In the genomic region with DNA sequence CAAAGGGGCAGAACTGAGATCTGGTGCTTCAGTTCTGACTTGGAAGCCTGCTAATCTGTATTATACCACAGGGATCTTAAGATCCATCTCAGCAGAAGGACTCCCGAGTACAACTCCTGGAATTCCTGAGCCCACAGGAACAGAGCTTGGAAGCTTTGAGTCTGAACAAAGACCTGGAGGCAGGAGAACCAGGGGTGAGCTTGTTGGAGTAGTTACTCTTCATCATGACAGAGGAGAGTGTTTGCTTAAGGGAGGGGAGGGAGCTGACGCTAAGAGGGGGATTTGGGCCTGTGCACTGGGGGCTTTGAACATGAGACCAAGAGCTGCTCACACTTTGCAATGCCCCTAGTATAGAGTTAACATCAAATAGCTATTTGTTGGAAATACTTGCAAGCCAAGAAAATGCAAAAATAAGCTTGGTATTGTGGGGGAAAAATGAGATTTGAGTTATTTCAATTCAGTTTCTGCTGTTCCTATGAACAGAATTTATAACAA, we compare ENCODE assay signal across 29 cellular contexts. TPM values are rescaled to one million over a fixed set of nuclear protein-coding genes. Genes with fewer than 3 reads are reported as not detected.
DNase-seq lines count a peak whose midpoint lies in the region; ATAC-seq, FAIRE-seq and TF ChIP-seq lines count a peak whose summit lies in the region.
"Had no signal": no experiment of that assay in that cellular context is flagged by ENCODE, and none has a peak within 500 bp of the region (broad histone marks: within the 10 kb centered on the region; RNA-seq: fewer than 3 reads in every experiment).

No MANE protein-coding gene starts in this region.

- no peaks in the 10 kb centered on the region for H3F3A ChIP-seq in GM23338 (replicated peaks; ENCODE audit: low read depth)
- H3F3A ChIP-seq in neural progenitor cell (ENCODE audit: low read depth): no peaks in the 10 kb centered on the region

- BruUV-seq in K562 (replicated peaks; lab: Mats Ljungman, UMichigan): no TSS peak

- H3K4me3 ChIP-seq in GM23338 (no peak overlapping the region), K562 (no peak overlapping the region), neural progenitor cell (no peak overlapping the region)
- H3K4me3 ChIP-seq: GM12878 had no signal

- no peaks in the 10 kb centered on the region for H3K36me3 Mint-ChIP-seq in GM23338 (ENCODE audit: low read depth)
- no peaks in the 10 kb centered on the region for H3K36me3 Mint-ChIP-seq in neural progenitor cell
- H3K36me3 Mint-ChIP-seq: CD8-positive, alpha-beta T cell had no signal

- H3K27ac Mint-ChIP-seq in GM23338 (no peak overlapping the region), neural progenitor cell (no peak overlapping the region)
- H3K27ac Mint-ChIP-seq: CD8-positive, alpha-beta T cell; T-helper 1 cell treated with Interleukin-12 subunit alpha and Interleukin-12 subunit beta and Interleukin-4 antibody, amounts not matched to agents 30 μg/mL and 1 μg/mL, for 36 hours had no signal

- DNase-seq in GM23338 (ENCODE audit: low spot score): no peak
- peak; percentile 49 for DNase-seq in NCI-H2029 (lab: John Stamatoyannopoulos, UW)
- DNase-seq in K562 (ENCODE audit: extremely low read depth in 1 of 4, low spot score in 3 of 4): no peak
- peak; percentile 31 for DNase-seq in neural progenitor cell (ENCODE audit: low spot score)
- no peak for DNase-seq in NCI-H1694 treated with DMSO at 0.1 percent for 48 hours (lab: John Stamatoyannopoulos, UW)
- no peak for DNase-seq in middle frontal gyrus (ENCODE audit: extremely low spot score, low spot score)
- DNase-seq in C1 segment of cervical spinal cord (lab: John Stamatoyannopoulos, UW): no peak
- DNase-seq: Caco-2; CD8-positive, alpha-beta T cell; DMS 273 treated with DMSO at 0.1 percent for 48 hours; DMS79; EL; GDM1; IMR-90; NCI-H1048; NCI-H1436; NCI-H187 treated with DMSO at 0.1 percent for 48 hours; NCI-H2171 treated with DMSO at 0.1 percent for 48 hours; NCI-H446; NK-92 treated with Interleukin-12 subunit alpha and Interleukin-12 subunit beta, amount 100 ng/mL, for 24 hours; PC-3; SK-N-SH; SW 1271 had no signal

- H3K27ac ChIP-seq in GM23338 (ENCODE audit: low read depth) (no peak overlapping the region), K562 (ENCODE audit: extremely low read depth, low read depth, low read length) (no peak overlapping the region), neural progenitor cell (no peak overlapping the region)
- H3K27ac ChIP-seq: C4-2B, KMS-11 had no signal

- no peak overlapping the region for H3K4me2 ChIP-seq in GM23338
- H3K4me2 ChIP-seq in K562 (ENCODE audit: insufficient read depth, low read length): no peak overlapping the region
- H3K4me2 ChIP-seq in neural progenitor cell: no peak overlapping the region
- H3K4me2 ChIP-seq: KMS-11, SK-N-SH had no signal

- H3K9ac ChIP-seq in K562 (ENCODE audit: insufficient read depth in 1 of 2, low read depth in 2 of 2, low read length in 2 of 2): no peak overlapping the region
- H3K9ac ChIP-seq in neural progenitor cell: no peak overlapping the region
- H3K9ac ChIP-seq: KMS-11, SK-N-SH had no signal

- FAIRE-seq in K562 (lab: Jason Lieb, UNC): no peak
- FAIRE-seq: GM12878, H54 had no signal

- H3K36me3 ChIP-seq in GM23338 (ENCODE audit: insufficient read depth) (no peaks in the 10 kb centered on the region), K562 (ENCODE audit: control insufficient read depth, insufficient read depth, low read length) (no peaks in the 10 kb centered on the region), neural progenitor cell (no peaks in the 10 kb centered on the region)

- H2AFZ ChIP-seq in GM23338 (no peak overlapping the region), K562 (ENCODE audit: low read depth, low read length) (no peak overlapping the region), neural progenitor cell (replicated peaks) (no peak overlapping the region)

- CTCF ChIA-PET in K562 (lab: Yijun Ruan, JAX; ENCODE audit: low intra/inter-chr PET ratio): no interaction called here

- H3K9me2 ChIP-seq in GM23338 (ENCODE audit: insufficient read depth): peaks cover 4% of the 10 kb centered on the region; the same call in 1 of the 2 replicates
- H3K9me2 ChIP-seq: SK-N-SH had no signal

- intact Hi-C loops in K562 (cut with micrococcal nuclease): no loop called here

- H3K79me2 ChIP-seq in GM23338 (replicated peaks; ENCODE audit: insufficient read depth) (no peaks in the 10 kb centered on the region), K562 (ENCODE audit: control insufficient read depth, insufficient read depth, low read length) (no peaks in the 10 kb centered on the region), neural progenitor cell (ENCODE audit: low read depth) (no peaks in the 10 kb centered on the region)

- no peak for TF ChIP-seq POLR2A in K562 (conservative IDR thresholded peaks at IDR 0.05)

- H3K4me1 ChIP-seq in GM23338 (ENCODE audit: insufficient read depth) (peaks cover 20% of the 10 kb centered on the region; the same call in 1 of the 2 replicates), K562 (replicated peaks in 1 of 2; ENCODE audit: control insufficient read depth in 2 of 2, insufficient read depth in 2 of 2, low read length in 2 of 2) (no peaks in the 10 kb centered on the region), neural progenitor cell (peaks cover 19% of the 10 kb centered on the region)
- H3K4me1 ChIP-seq: Caco-2 had no signal

- POLR2A ChIA-PET in K562 (lab: Yijun Ruan, JAX): interaction anchor here (0.6 to 0.7 kb wide), 2 partner anchors 17 to 515 kb away, joined by 4 read pairs; no protein-coding TSS in a partner anchor

- no peak overlapping the region for H3K4me3 Mint-ChIP-seq in GM23338
- no peak overlapping the region for H3K4me3 Mint-ChIP-seq in neural progenitor cell
- H3K4me3 Mint-ChIP-seq: CD8-positive, alpha-beta T cell; T-helper 1 cell treated with Interleukin-12 subunit alpha and Interleukin-12 subunit beta and Interleukin-4 antibody, amounts not matched to agents 30 μg/mL and 1 μg/mL, for 36 hours had no signal

- ATAC-seq in GM23338: no peak
- ATAC-seq in K562: no peak
- ATAC-seq: CD8-positive, alpha-beta T cell; GM12878; PC-3 had no signal

- no peaks in the 10 kb centered on the region for H3K9me3 ChIP-seq in K562 (replicated peaks; ENCODE audit: control insufficient read depth, insufficient read depth, low read depth, low read length)
- H3K9me3 ChIP-seq in neural progenitor cell (ENCODE audit: low read depth): no peaks in the 10 kb centered on the region
- H3K9me3 ChIP-seq: Caco-2, SK-N-SH had no signal

- H3K4me1 Mint-ChIP-seq in GM23338: peaks cover 30% of the 10 kb centered on the region
- H3K4me1 Mint-ChIP-seq in neural progenitor cell: peaks cover 48% of the 10 kb centered on the region

- no peaks in the 10 kb centered on the region for H3K9me1 ChIP-seq in K562 (ENCODE audit: control insufficient read depth, insufficient read depth, low read length)

- in situ Hi-C loops in K562 (cut with MboI): no loop called here

- WGBS in K562 (ENCODE audit: insufficient coverage, low coverage, missing lambda C conversion rate): 0% methylated on average over 2 of the region's 2 CpGs

- H3K27me3 Mint-ChIP-seq in GM23338 (ENCODE audit: insufficient read depth, low read depth, poor library complexity) (peaks cover 17% of the 10 kb centered on the region), neural progenitor cell (ENCODE audit: insufficient read depth, low read depth) (peaks cover 7% of the 10 kb centered on the region)

- no peaks in the 10 kb centered on the region for H3K9me3 Mint-ChIP-seq in GM23338
- no peaks in the 10 kb centered on the region for H3K9me3 Mint-ChIP-seq in neural progenitor cell
- H3K9me3 Mint-ChIP-seq: CD8-positive, alpha-beta T cell; T-helper 1 cell treated with Interleukin-12 subunit alpha and Interleukin-12 subunit beta and Interleukin-4 antibody, amounts not matched to agents 30 μg/mL and 1 μg/mL, for 36 hours had no signal

- H4K20me1 ChIP-seq in GM23338 (replicated peaks; ENCODE audit: insufficient read depth) (no peaks in the 10 kb centered on the region), K562 (replicated peaks; ENCODE audit: control insufficient read depth, insufficient read depth, low read length) (no peaks in the 10 kb centered on the region; the same call in 1 of the 2 replicates), neural progenitor cell (ENCODE audit: low read depth) (no peaks in the 10 kb centered on the region)

- TF ChIP-seq CTCF in GM23338 (conservative IDR thresholded peaks at IDR 0.05; ENCODE audit: low read depth in 2 of 2) (no peak), K562 (IDR thresholded peaks at IDR 0.05 in 2 of 3, conservative IDR thresholded peaks at IDR 0.05 in 1 of 3; ENCODE audit: insufficient read depth in 2 of 3, low read depth in 1 of 3, low read length in 3 of 3) (no peak), neural progenitor cell (IDR thresholded peaks at IDR 0.05) (no peak)

- no peak for TF ChIP-seq RAD21 in K562 (CRISPR knock-in tag; conservative IDR thresholded peaks at IDR 0.05 in 1 of 2, IDR thresholded peaks at IDR 0.05 in 1 of 2)

- H3K27me3 ChIP-seq in GM23338 (ENCODE audit: insufficient read depth) (no peaks in the 10 kb centered on the region), K562 (ENCODE audit: control insufficient read depth in 2 of 2, insufficient read depth in 2 of 2, low read length in 2 of 2) (peaks cover 0 to 8% of the 10 kb centered on the region in 2 experiments; a peak in 2 of 5 replicates), neural progenitor cell (no peaks in the 10 kb centered on the region)

- TF ChIP-seq EP300 in K562 (IDR thresholded peaks at IDR 0.05; ENCODE audit: low read length): no peak

TF ChIP-seq in K562, 482 proteins besides CTCF, POLR2A, EP300 and RAD21 (continues in another document):
- TF ChIP-seq DIDO1 (tag; IDR thresholded peaks at IDR 0.05; ENCODE audit: low read depth): no peak

RNA-seq across cellular contexts. Expression of a gene that starts 41.1 kb away (rescaled TPM):
- 0.89 and 1.6 TPM in 2 replicates for total RNA-seq in GM23338 (2014; rRNA removed; shearing (Covaris generic))
- polyA plus RNA-seq in GM23338 (2016; fragmentation: Nextera tagmentation; extraction: Ambion mirVana): 2.0 and 2.2 TPM in 2 replicates
- not detected in 2 replicates for total RNA-seq in K562 (2011; cell fraction: chromatin; rRNA removed; ENCODE audit: low replicate concordance)
- not detected in 2 replicates for total RNA-seq in K562 (2011; cell fraction: nucleolus; rRNA removed)
- not detected in 2 replicates for total RNA-seq in K562 (2011; cell fraction: nucleoplasm; rRNA removed)
- total RNA-seq in K562 (2014; rRNA removed): not detected in 2 replicates
- total RNA-seq in K562 (2014; rRNA removed; fragmentation: Illumina TruSeq; extraction: Trizol): not detected in 2 replicates
- total RNA-seq in K562 (2015; rRNA removed; fragmentation: Illumina TruSeq; extraction: Trizol): not detected in 2 replicates
- total RNA-seq in K562 (2021): not detected in 2 replicates
- not detected in 2 replicates for polyA plus RNA-seq in K562 (2011; rRNA removed)
- not detected in 2 replicates for polyA plus RNA-seq in K562 (2011; cell fraction: cytosol; rRNA removed)
- not detected in 2 replicates for polyA plus RNA-seq in K562 (2011; cell fraction: nucleus; rRNA removed)
- not detected in 2 replicates for polyA plus RNA-seq in K562 (2012)
- not detected in 2 replicates for polyA plus RNA-seq in K562 (2014; fragmentation: Illumina TruSeq; extraction: Trizol)
- polyA plus RNA-seq in K562 (2014; fragmentation: Nextera tagmentation; extraction: Ambion mirVana): not detected
- polyA plus RNA-seq in K562 (2014; rRNA removed): not detected in 2 replicates
- polyA minus RNA-seq in K562 (2011; rRNA and poly(A)+ RNA removed): not detected in 2 replicates
- polyA minus RNA-seq in K562 (2011; cell fraction: cytosol; rRNA and poly(A)+ RNA removed): not detected in 2 replicates
- not detected in 2 replicates for polyA minus RNA-seq in K562 (2011; cell fraction: nucleus; rRNA and poly(A)+ RNA removed)
- 0.09 and 0.34 TPM in 2 replicates for total RNA-seq in neural progenitor cell (ENCODE audit: low replicate concordance)
- total RNA-seq: A673; CD8-positive, alpha-beta T cell; GM12878; IMR-90 had no signal
- polyA plus RNA-seq: GM12878, IMR-90 had no signal

Comparison
In these comparisons a context has a peak if more than half of its experiments do, and no peak if none do; other contexts are left out.
1. DNase-seq: peak in NCI-H2029 (single experiment) and neural progenitor cell (single experiment); none in GM23338 (single experiment), K562 (0 of 4), NCI-H1694 treated with DMSO at 0.1 percent for 48 hours (single experiment), middle frontal gyrus (single experiment) and C1 segment of cervical spinal cord (0 of 14).